ENCODE assay signal across 26 cellular contexts in genomic region chr17:13728751-13729150, GRCh38.
DNase-seq lines count a peak whose midpoint lies in the region; ATAC-seq, FAIRE-seq and TF ChIP-seq lines count a peak whose summit lies in the region.
"Had no signal": no experiment of that assay in that cellular context is flagged by ENCODE, and none has a peak within 500 bp of the region (broad histone marks: within the 10 kb centered on the region; RNA-seq: fewer than 3 reads in every experiment).

No MANE protein-coding gene starts in this region.

- no peak overlapping the region for H3K27ac Mint-ChIP-seq in activated T-helper 2 cell treated with anti-CD3 and anti-CD28 coated beads, Interferon-gamma antibody, Interleukin-2, Interleukin-4, amounts not matched to agents 10 μg/mL and 5 μg/mL and 100 μg/mL, durations not matched to agents 14 hours and 24 hours and 36 hours
- H3K27ac Mint-ChIP-seq: activated CD4-positive, alpha-beta T cell treated with anti-CD3 and anti-CD28 coated beads, Interleukin-2, amount 10 ng/mL, durations not matched to agents 7 days and 5 days; activated CD8-positive, alpha-beta memory T cell treated with anti-CD3 and anti-CD28 coated beads, Interleukin-2, amount 10 ng/mL, durations not matched to agents 7 days and 5 days; activated naive CD8-positive, alpha-beta T cell; CD14-positive monocyte; naive thymus-derived CD4-positive, alpha-beta T cell; type B pancreatic cell had no signal

- H3K27ac ChIP-seq in RWPE2 (ENCODE audit: poor library complexity, severe bottlenecking) = peak overlapping the region; percentile 79
- no peak overlapping the region for H3K27ac ChIP-seq in foreskin keratinocyte
- H3K27ac ChIP-seq in left ventricle myocardium inferior (replicated peaks) = no peak overlapping the region
- H3K27ac ChIP-seq: ascending aorta, esophagus squamous epithelium, VCaP had no signal

- FAIRE-seq in H54 (lab: Jason Lieb, UNC) = peak; percentile 72
- FAIRE-seq: GM18507 had no signal

- H3K4me3 Mint-ChIP-seq in activated T-helper 2 cell treated with anti-CD3 and anti-CD28 coated beads, Interferon-gamma antibody, Interleukin-2, Interleukin-4, amounts not matched to agents 10 μg/mL and 5 μg/mL and 100 μg/mL, durations not matched to agents 14 hours and 24 hours and 36 hours (ENCODE audit: low read depth) = no peak overlapping the region
- H3K4me3 Mint-ChIP-seq: activated CD4-positive, alpha-beta T cell treated with anti-CD3 and anti-CD28 coated beads, Interleukin-2, amount 10 ng/mL, durations not matched to agents 7 days and 5 days; activated CD8-positive, alpha-beta memory T cell treated with anti-CD3 and anti-CD28 coated beads, Interleukin-2, amount 10 ng/mL, durations not matched to agents 7 days and 5 days; activated naive CD8-positive, alpha-beta T cell; CD14-positive monocyte; naive thymus-derived CD4-positive, alpha-beta T cell; type B pancreatic cell had no signal

- H3K4me1 ChIP-seq in RWPE2 (ENCODE audit: insufficient read depth, poor library complexity, severe bottlenecking) = peaks cover 26% of the 10 kb centered on the region
- peaks cover 15% of the 10 kb centered on the region for H3K4me1 ChIP-seq in foreskin keratinocyte
- no peaks in the 10 kb centered on the region for H3K4me1 ChIP-seq in left ventricle myocardium inferior
- H3K4me1 ChIP-seq: ascending aorta, esophagus squamous epithelium had no signal

- no peaks in the 10 kb centered on the region for H3K36me3 Mint-ChIP-seq in activated T-helper 2 cell treated with anti-CD3 and anti-CD28 coated beads, Interferon-gamma antibody, Interleukin-2, Interleukin-4, amounts not matched to agents 10 μg/mL and 5 μg/mL and 100 μg/mL, durations not matched to agents 14 hours and 24 hours and 36 hours (ENCODE audit: low read depth)
- H3K36me3 Mint-ChIP-seq: activated CD8-positive, alpha-beta memory T cell treated with anti-CD3 and anti-CD28 coated beads, Interleukin-2, amount 10 ng/mL, durations not matched to agents 7 days and 5 days; CD14-positive monocyte; type B pancreatic cell had no signal

- DNase-seq in AG08395 (ENCODE audit: low spot score) = peak; percentile 52
- DNase-seq in H54 (ENCODE audit: insufficient read length, low spot score) = no peak
- DNase-seq in RWPE2 (ENCODE audit: low spot score) = no peak
- DNase-seq in foreskin keratinocyte = peak; percentile 21 to 60
- no peak for DNase-seq in effector CD4-positive, alpha-beta T cell
- DNase-seq in left ventricle myocardium inferior = no peak
- DNase-seq in activated T-helper 2 cell treated with anti-CD3 and anti-CD28 coated beads, Interferon-gamma antibody, Interleukin-2, Interleukin-4, amounts not matched to agents 10 μg/mL and 5 μg/mL and 100 μg/mL, durations not matched to agents 14 hours and 24 hours and 36 hours (ENCODE audit: low spot score) = no peak
- DNase-seq: activated CD4-positive, alpha-beta T cell treated with anti-CD3 and anti-CD28 coated beads, Interleukin-2, amount 10 ng/mL, durations not matched to agents 7 days and 5 days; activated CD8-positive, alpha-beta memory T cell treated with anti-CD3 and anti-CD28 coated beads, Interleukin-2, amount 10 ng/mL, durations not matched to agents 7 days and 5 days; esophagus squamous epithelium; H7; KG1; left colon; naive thymus-derived CD4-positive, alpha-beta T cell; NCI-H187 treated with DMSO at 0.1 percent for 48 hours; NCI-H69; occipital lobe; SIG-M5; T-helper 1 cell had no signal

- H3K4me1 Mint-ChIP-seq in activated T-helper 2 cell treated with anti-CD3 and anti-CD28 coated beads, Interferon-gamma antibody, Interleukin-2, Interleukin-4, amounts not matched to agents 10 μg/mL and 5 μg/mL and 100 μg/mL, durations not matched to agents 14 hours and 24 hours and 36 hours (ENCODE audit: low read depth) = no peaks in the 10 kb centered on the region
- H3K4me1 Mint-ChIP-seq: activated CD4-positive, alpha-beta T cell treated with anti-CD3 and anti-CD28 coated beads, Interleukin-2, amount 10 ng/mL, durations not matched to agents 7 days and 5 days; activated CD8-positive, alpha-beta memory T cell treated with anti-CD3 and anti-CD28 coated beads, Interleukin-2, amount 10 ng/mL, durations not matched to agents 7 days and 5 days; CD14-positive monocyte; naive thymus-derived CD4-positive, alpha-beta T cell had no signal

- no peaks in the 10 kb centered on the region for H3K27me3 Mint-ChIP-seq in activated T-helper 2 cell treated with anti-CD3 and anti-CD28 coated beads, Interferon-gamma antibody, Interleukin-2, Interleukin-4, amounts not matched to agents 10 μg/mL and 5 μg/mL and 100 μg/mL, durations not matched to agents 14 hours and 24 hours and 36 hours (ENCODE audit: low read depth)
- H3K27me3 Mint-ChIP-seq: activated CD4-positive, alpha-beta T cell treated with anti-CD3 and anti-CD28 coated beads, Interleukin-2, amount 10 ng/mL, durations not matched to agents 7 days and 5 days; activated CD8-positive, alpha-beta memory T cell treated with anti-CD3 and anti-CD28 coated beads, Interleukin-2, amount 10 ng/mL, durations not matched to agents 7 days and 5 days; activated naive CD8-positive, alpha-beta T cell; type B pancreatic cell had no signal

- no peaks in the 10 kb centered on the region for H3K27me3 ChIP-seq in RWPE2 (ENCODE audit: insufficient read depth, poor library complexity, severe bottlenecking)
- H3K27me3 ChIP-seq in foreskin keratinocyte = no peaks in the 10 kb centered on the region
- H3K27me3 ChIP-seq in left ventricle myocardium inferior (ENCODE audit: low read depth) = no peaks in the 10 kb centered on the region
- H3K27me3 ChIP-seq: ascending aorta, esophagus squamous epithelium had no signal

- intact Hi-C loops in left ventricle myocardium inferior (cut with micrococcal nuclease) = no loop called here
- intact Hi-C loops in activated T-helper 2 cell treated with anti-CD3 and anti-CD28 coated beads, Interferon-gamma antibody, Interleukin-2, Interleukin-4, amounts not matched to agents 10 μg/mL and 5 μg/mL and 100 μg/mL, durations not matched to agents 14 hours and 24 hours and 36 hours (cut with micrococcal nuclease) = no loop called here

- TF ChIP-seq CTCF in RWPE2 (IDR thresholded peaks at IDR 0.05; ENCODE audit: poor library complexity, severe bottlenecking) (no peak), foreskin keratinocyte (conservative IDR thresholded peaks at IDR 0.05) (no peak), left ventricle myocardium inferior (IDR thresholded peaks at IDR 0.05; ENCODE audit: borderline replicate concordance) (no peak)

- H3K9me3 ChIP-seq in RWPE2 (ENCODE audit: severe bottlenecking) = no peaks in the 10 kb centered on the region
- H3K9me3 ChIP-seq in left ventricle myocardium inferior (replicated peaks) = peaks cover 4% of the 10 kb centered on the region
- H3K9me3 ChIP-seq: ascending aorta, esophagus squamous epithelium had no signal

- peak; percentile 53; the same call in 2 of the 3 replicates for ATAC-seq in RWPE2 (ENCODE audit: low read depth)
- ATAC-seq in foreskin keratinocyte = peak; percentile 29
- ATAC-seq in HG02678 (IDR thresholded peaks at IDR 0.05; ENCODE audit: unreplicated experiment) = no peak
- ATAC-seq: activated CD8-positive, alpha-beta memory T cell treated with anti-CD3 and anti-CD28 coated beads, Interleukin-2, amount 10 ng/mL, durations not matched to agents 7 days and 5 days; left colon; naive thymus-derived CD4-positive, alpha-beta T cell had no signal

- H3K4me3 ChIP-seq in RWPE2 (ENCODE audit: severe bottlenecking) (no peak overlapping the region), left ventricle myocardium inferior (no peak overlapping the region)
- H3K4me3 ChIP-seq: ascending aorta, esophagus squamous epithelium had no signal

- no peak for TF ChIP-seq POLR2A in H54 (IDR thresholded peaks at IDR 0.05; ENCODE audit: low read depth, low read length)

- peaks cover 4% of the 10 kb centered on the region for H3K9me3 Mint-ChIP-seq in activated T-helper 2 cell treated with anti-CD3 and anti-CD28 coated beads, Interferon-gamma antibody, Interleukin-2, Interleukin-4, amounts not matched to agents 10 μg/mL and 5 μg/mL and 100 μg/mL, durations not matched to agents 14 hours and 24 hours and 36 hours
- H3K9me3 Mint-ChIP-seq: activated CD4-positive, alpha-beta T cell treated with anti-CD3 and anti-CD28 coated beads, Interleukin-2, amount 10 ng/mL, durations not matched to agents 7 days and 5 days had no signal

- H3K36me3 ChIP-seq in RWPE2 (ENCODE audit: low read depth) (no peaks in the 10 kb centered on the region), left ventricle myocardium inferior (no peaks in the 10 kb centered on the region)
- H3K36me3 ChIP-seq: ascending aorta, esophagus squamous epithelium had no signal

Comparison
In these comparisons a context has a peak if more than half of its experiments do, and no peak if none do; other contexts are left out.
1. DNase-seq: peak in AG08395 (single experiment) and foreskin keratinocyte (2 of 2); none in H54 (single experiment), RWPE2 (single experiment), effector CD4-positive, alpha-beta T cell (single experiment), left ventricle myocardium inferior (single experiment) and activated T-helper 2 cell treated with anti-CD3 and anti-CD28 coated beads, Interferon-gamma antibody, Interleukin-2, Interleukin-4, amounts not matched to agents 10 μg/mL and 5 μg/mL and 100 μg/mL, durations not matched to agents 14 hours and 24 hours and 36 hours (single experiment).